Comparison of ENCODE assay signal across 22 cellular contexts in the genomic region with DNA sequence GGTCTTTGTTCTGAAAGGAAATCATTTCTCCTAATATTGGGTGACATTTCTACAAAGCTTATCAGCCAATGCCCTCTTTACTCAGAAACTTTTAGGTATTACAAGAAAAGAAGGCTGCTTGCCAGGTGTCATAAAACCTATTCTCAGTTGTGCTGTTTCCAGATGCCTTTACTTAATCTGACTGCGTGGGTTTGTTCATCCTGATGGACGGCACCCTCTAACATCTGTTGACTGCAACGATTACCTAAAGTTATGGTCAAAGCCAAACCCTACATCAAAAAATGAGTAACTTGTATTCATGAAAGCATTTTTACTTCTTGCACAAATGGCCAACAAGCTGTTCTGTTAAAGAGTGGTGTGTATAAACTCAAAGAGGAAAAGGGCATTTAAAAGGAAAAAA.
"Had no signal": no experiment of that assay in that cellular context is flagged by ENCODE, and none has a peak within 500 bp of the region (broad histone marks: within the 10 kb centered on the region; RNA-seq: fewer than 3 reads in every experiment).

No MANE protein-coding gene starts in this region.

- H3K9me3 ChIP-seq: ovary, testis had no signal

- ATAC-seq: gastrocnemius medialis; left lung; naive thymus-derived CD8-positive, alpha-beta T cell; sciatic nerve; stimulated activated effector memory CD8-positive, alpha-beta T cell treated with anti-CD3 and anti-CD28 coated beads, Interleukin-12 subunit alpha, Interleukin-12 subunit beta, amount 100 ng/mL, for 72 hours had no signal

- H3K27me3 Mint-ChIP-seq: naive thymus-derived CD8-positive, alpha-beta T cell; type B pancreatic cell had no signal

- H3K27ac Mint-ChIP-seq: naive thymus-derived CD8-positive, alpha-beta T cell; progenitor cell of endocrine pancreas; stimulated activated effector memory CD8-positive, alpha-beta T cell treated with anti-CD3 and anti-CD28 coated beads, Interleukin-12 subunit alpha, Interleukin-12 subunit beta, amount 100 ng/mL, for 72 hours; type B pancreatic cell had no signal

- FAIRE-seq: keratinocyte had no signal

- DNase-seq: caudate nucleus; cerebellar nuclear complex; dorsolateral prefrontal cortex; effector CD4-positive, alpha-beta T cell; gastrocnemius medialis; head of caudate nucleus; left lung; mesenchymal stem cell; naive thymus-derived CD8-positive, alpha-beta T cell; occipital lobe; ovary; stimulated activated CD4-positive, alpha-beta T cell treated with anti-CD3 and anti-CD28 coated beads, Interleukin-2, amount 100 ng/mL, for 24 hours; stimulated activated CD4-positive, alpha-beta T cell treated with anti-CD3 and anti-CD28 coated beads, Interleukin-4, amount 100 ng/mL, for 24 hours; stimulated activated naive CD4-positive, alpha-beta T cell treated with Interleukin-2 at 50 U/mL for 16 hours; substantia nigra; testis; tibial artery had no signal

- H3K36me3 Mint-ChIP-seq: stimulated activated effector memory CD8-positive, alpha-beta T cell treated with anti-CD3 and anti-CD28 coated beads, Interleukin-12 subunit alpha, Interleukin-12 subunit beta, amount 100 ng/mL, for 72 hours; type B pancreatic cell had no signal

- H3K27ac ChIP-seq: dorsolateral prefrontal cortex, gastrocnemius medialis, left lung, ovary, testis, tibial artery had no signal

- H3K4me3 ChIP-seq: dorsolateral prefrontal cortex, gastrocnemius medialis, left lung, ovary, testis, tibial artery had no signal

- H3K36me3 ChIP-seq: gastrocnemius medialis, left lung, ovary, tibial artery had no signal

- H3K4me1 Mint-ChIP-seq: naive thymus-derived CD8-positive, alpha-beta T cell; stimulated activated effector memory CD8-positive, alpha-beta T cell treated with anti-CD3 and anti-CD28 coated beads, Interleukin-12 subunit alpha, Interleukin-12 subunit beta, amount 100 ng/mL, for 72 hours had no signal

- H3K4me1 ChIP-seq: left lung, testis had no signal

- H3K4me3 Mint-ChIP-seq: naive thymus-derived CD8-positive, alpha-beta T cell; stimulated activated effector memory CD8-positive, alpha-beta T cell treated with anti-CD3 and anti-CD28 coated beads, Interleukin-12 subunit alpha, Interleukin-12 subunit beta, amount 100 ng/mL, for 72 hours; type B pancreatic cell had no signal

- H3K27me3 ChIP-seq: dorsolateral prefrontal cortex, gastrocnemius medialis, left lung, ovary, testis, tibial artery had no signal
